16 cellular contexts compared by ENCODE assay signal in genomic region chr10:84237199-84238051, GRCh38. TPM values are rescaled to one million over a fixed set of nuclear protein-coding genes. Genes with fewer than 3 reads are reported as not detected.
DNase-seq lines count a peak whose midpoint lies in the region; ATAC-seq and TF ChIP-seq lines count a peak whose summit lies in the region.
"Had no signal": no experiment of that assay in that cellular context is flagged by ENCODE, and none has a peak within 500 bp of the region (broad histone marks: within the 10 kb centered on the region; RNA-seq: fewer than 3 reads in every experiment).

No MANE protein-coding gene starts in this region.

- peaks cover 57% of the 10 kb centered on the region for H3K27me3 Mint-ChIP-seq in mesothelial cell of epicardium (ENCODE audit: low read depth)

- H3K4me3 ChIP-seq in HFF-Myc (replicated peaks; ENCODE audit: low read depth, low read length): no peak overlapping the region
- H3K4me3 ChIP-seq: mucosa of descending colon, prostate gland had no signal

- no peak overlapping the region for H3K27ac Mint-ChIP-seq in mesothelial cell of epicardium
- H3K27ac Mint-ChIP-seq: T-helper 17 cell had no signal

- DNase-seq in GM10266 (ENCODE audit: extremely low spot score) (no peak), HFF-Myc (ENCODE audit: extremely low read depth, low read depth) (no peak), mesothelial cell of epicardium (ENCODE audit: low spot score in 2 of 2, unreplicated experiment in 2 of 2) (no peak), NCI-H2029 (lab: John Stamatoyannopoulos, UW) (no peak)
- DNase-seq in activated CD4-positive, alpha-beta T cell treated with anti-CD3 and anti-CD28 coated beads, Interleukin-2, amount 50 U/mL, for 1 hour: no peak
- DNase-seq: activated CD4-positive, CD25-positive, alpha-beta regulatory T cell treated with anti-CD3 and anti-CD28 coated beads, Interleukin-2, amount 50 U/mL, for 72 hours; anterior cingulate cortex; mucosa of descending colon; NCI-H2081; T-helper 17 cell had no signal

- H3K36me3 Mint-ChIP-seq in mesothelial cell of epicardium: no peaks in the 10 kb centered on the region

- no peak overlapping the region for H3K4me3 Mint-ChIP-seq in mesothelial cell of epicardium
- H3K4me3 Mint-ChIP-seq: T-helper 17 cell had no signal

- ATAC-seq in esophagus mucosa (peak; percentile 13), HG03108 (IDR thresholded peaks at IDR 0.05; ENCODE audit: unreplicated experiment) (no peak), GM18870 (IDR thresholded peaks at IDR 0.05; ENCODE audit: unreplicated experiment) (no peak)
- ATAC-seq: mucosa of descending colon, T-helper 17 cell had no signal

- H3K9me3 Mint-ChIP-seq in mesothelial cell of epicardium: no peaks in the 10 kb centered on the region

- peak; percentile 31 for TF ChIP-seq CTCF in GM10266 (IDR thresholded peaks at IDR 0.05; ENCODE audit: control insufficient read depth, insufficient read depth, low read depth, missing control alignments)
- peak; percentile 38 for TF ChIP-seq CTCF in HFF-Myc (IDR thresholded peaks at IDR 0.05; ENCODE audit: low read depth, low read length, missing control alignments)
- TF ChIP-seq CTCF in mesothelial cell of epicardium (IDR thresholded peaks at IDR 0.05; ENCODE audit: unreplicated experiment): peak; percentile 10

- H3K4me1 Mint-ChIP-seq in mesothelial cell of epicardium: no peaks in the 10 kb centered on the region
- H3K4me1 Mint-ChIP-seq: T-helper 17 cell had no signal

RNA-seq across cellular contexts. Expression of gene LRIT1, which starts 3.9 kb away (rescaled TPM):
- total RNA-seq in esophagus mucosa (not detected), mesothelial cell of epicardium (not detected in 3 replicates)
- total RNA-seq: dermis microvascular lymphatic vessel endothelial cell, M059J, mucosa of descending colon, T-helper 17 cell had no signal

RNA-seq across cellular contexts. Expression of gene RGR, which starts 7.4 kb away (rescaled TPM):
- total RNA-seq in esophagus mucosa (not detected), mesothelial cell of epicardium (not detected in 3 replicates)
- total RNA-seq: dermis microvascular lymphatic vessel endothelial cell, M059J, mucosa of descending colon, prostate gland, T-helper 17 cell had no signal

RNA-seq across cellular contexts. Expression of gene LRIT2, which starts 12.1 kb away (rescaled TPM):
- total RNA-seq in esophagus mucosa: not detected
- not detected in 3 replicates for total RNA-seq in mesothelial cell of epicardium
- total RNA-seq: dermis microvascular lymphatic vessel endothelial cell, M059J, mucosa of descending colon, prostate gland, T-helper 17 cell had no signal

RNA-seq across cellular contexts. Expression of gene CDHR1, which starts 43.1 kb away (rescaled TPM):
- total RNA-seq in esophagus mucosa: 29.0 TPM
- total RNA-seq in mesothelial cell of epicardium: 0.16 to 0.25 TPM (median 0.24 TPM) in 3 replicates
- total RNA-seq: M059J had no signal
